Comparison of ENCODE assay signal across 32 cellular contexts in the genomic region with DNA sequence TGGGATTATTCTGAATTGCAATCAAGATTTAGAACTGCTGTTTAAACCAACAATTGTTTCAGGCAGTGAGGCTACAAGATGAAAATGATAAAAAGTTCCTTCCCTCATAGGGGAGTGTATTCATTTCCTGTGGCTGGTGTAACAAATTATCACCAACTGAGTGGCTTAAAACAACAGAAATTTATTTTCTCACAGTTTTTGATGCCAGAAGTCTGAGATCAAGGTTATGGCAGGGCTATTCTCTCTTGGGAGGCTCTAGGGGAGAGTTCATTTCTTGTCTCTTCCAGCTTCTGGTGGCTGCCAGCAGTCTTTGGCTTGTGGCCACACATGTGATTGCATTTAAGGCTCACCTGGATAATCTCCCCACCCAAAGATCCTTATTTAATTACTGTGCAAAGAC.
"Had no signal": no experiment of that assay in that cellular context is flagged by ENCODE, and none has a peak within 500 bp of the region (broad histone marks: within the 10 kb centered on the region; RNA-seq: fewer than 3 reads in every experiment).

No MANE protein-coding gene starts in this region.

- FAIRE-seq: astrocyte, bronchial epithelial cell, colon had no signal

- DNase-seq: activated B cell treated with CpG ODN at 0.5 μM for 24 hours; activated CD4-positive, alpha-beta T cell treated with anti-CD3 and anti-CD28 coated beads for 48 hours; activated CD4-positive, alpha-beta T cell treated with anti-CD3 and anti-CD28 coated beads, Interleukin-2, amount 50 U/mL, for 1 hour; activated CD4-positive, alpha-beta T cell treated with anti-CD3 and anti-CD28 coated beads, Interleukin-2, amount 50 U/mL, for 48 hours; activated CD8-positive, alpha-beta memory T cell treated with anti-CD3 and anti-CD28 coated beads for 24 hours; activated CD8-positive, alpha-beta T cell treated with anti-CD3 and anti-CD28 coated beads for 36 hours; activated effector memory CD4-positive, alpha-beta T cell treated with Interleukin-2 at 50 U/mL for 16 hours; activated gamma-delta T cell treated with Interleukin-2 at 50 U/mL for 16 hours; activated naive CD4-positive, alpha-beta T cell treated with anti-CD3 and anti-CD28 coated beads, Interleukin-2, amount 50 U/mL, for 16 hours; activated naive CD4-positive, alpha-beta T cell treated with Interleukin-2 at 50 U/mL for 16 hours; activated T-cell treated with anti-CD3 and anti-CD28 coated beads, Interleukin-2, amount 50 U/mL, for 4 hours; amniotic stem cell; anterior cingulate cortex; brain microvascular endothelial cell; caudate nucleus; cortex of kidney; dermis blood vessel endothelial cell; effector CD4-positive, alpha-beta T cell; effector memory CD8-positive, alpha-beta T cell; esophagus squamous epithelium; foreskin melanocyte; T-helper 1 cell; T-helper 17 cell; T1000; WERI-Rb-1 had no signal

- H3K4me3 ChIP-seq: esophagus squamous epithelium, gastroesophageal sphincter had no signal

- H3K27ac ChIP-seq: brain microvascular endothelial cell, epithelial cell of prostate, esophagus squamous epithelium, gastroesophageal sphincter, WERI-Rb-1 had no signal

- H3K36me3 ChIP-seq: brain microvascular endothelial cell, esophagus squamous epithelium, gastroesophageal sphincter, WERI-Rb-1 had no signal

- H3K4me1 ChIP-seq: esophagus squamous epithelium, gastroesophageal sphincter had no signal

- ATAC-seq: activated CD4-positive, CD25-positive, alpha-beta regulatory T cell treated with anti-CD3 and anti-CD28 coated beads, Interleukin-2, amount 50 U/mL, for 24 hours; activated CD8-positive, alpha-beta T cell treated with anti-CD3 and anti-CD28 coated beads for 36 hours; activated T-cell treated with anti-CD3 and anti-CD28 coated beads, Interleukin-2, amount 50 U/mL, for 4 hours; activated T-helper 17 cell treated with anti-CD3 and anti-CD28 coated beads, Interleukin-2, amount 50 U/mL, for 72 hours; effector memory CD8-positive, alpha-beta T cell; gastroesophageal sphincter; T-helper 17 cell had no signal

- H3K27me3 ChIP-seq: brain microvascular endothelial cell, esophagus squamous epithelium, gastroesophageal sphincter had no signal

- H3K9me3 ChIP-seq: esophagus squamous epithelium had no signal
